33 cellular contexts compared by ENCODE assay signal in genomic region chr22:37072673-37073072, GRCh38. TPM values are rescaled to one million over a fixed set of nuclear protein-coding genes. Genes with fewer than 3 reads are reported as not detected.
"Had no signal": no experiment of that assay in that cellular context is flagged by ENCODE, and none has a peak within 500 bp of the region (broad histone marks: within the 10 kb centered on the region; RNA-seq: fewer than 3 reads in every experiment).

No MANE protein-coding gene starts in this region.

- H3K4me1 ChIP-seq: foreskin keratinocyte, gastrocnemius medialis had no signal

- DNase-seq: activated B cell treated with CpG ODN at 0.5 μM for 24 hours; activated CD4-positive, alpha-beta T cell treated with anti-CD3 and anti-CD28 coated beads for 48 hours; activated CD4-positive, alpha-beta T cell treated with anti-CD3 and anti-CD28 coated beads, Interleukin-2, amount 50 U/mL, for 1 hour; activated CD4-positive, alpha-beta T cell treated with anti-CD3 and anti-CD28 coated beads, Interleukin-2, amount 50 U/mL, for 48 hours; activated CD8-positive, alpha-beta memory T cell treated with anti-CD3 and anti-CD28 coated beads for 24 hours; activated CD8-positive, alpha-beta T cell treated with anti-CD3 and anti-CD28 coated beads for 36 hours; activated effector memory CD4-positive, alpha-beta T cell treated with Interleukin-2 at 50 U/mL for 16 hours; activated gamma-delta T cell treated with Interleukin-2 at 50 U/mL for 16 hours; activated naive CD4-positive, alpha-beta T cell treated with anti-CD3 and anti-CD28 coated beads, Interleukin-2, amount 50 U/mL, for 16 hours; activated naive CD4-positive, alpha-beta T cell treated with Interleukin-2 at 50 U/mL for 16 hours; activated T-cell treated with anti-CD3 and anti-CD28 coated beads, Interleukin-2, amount 50 U/mL, for 4 hours; amniotic stem cell; anterior cingulate cortex; brain microvascular endothelial cell; dorsolateral prefrontal cortex; effector memory CD4-positive, alpha-beta T cell; endodermal cell; erythroblast; foreskin keratinocyte; gastrocnemius medialis; glutamatergic neuron; heart left ventricle; T-helper 17 cell; T1000; WERI-Rb-1 had no signal

- FAIRE-seq: astrocyte had no signal

- H3K4me3 ChIP-seq: coronary artery, dorsolateral prefrontal cortex, esophagus muscularis mucosa, gastrocnemius medialis, heart left ventricle had no signal

- H3K36me3 ChIP-seq: brain microvascular endothelial cell, esophagus muscularis mucosa, gastrocnemius medialis, heart left ventricle, WERI-Rb-1 had no signal

- ATAC-seq: activated CD4-positive, CD25-positive, alpha-beta regulatory T cell treated with anti-CD3 and anti-CD28 coated beads, Interleukin-2, amount 50 U/mL, for 24 hours; activated CD8-positive, alpha-beta T cell treated with anti-CD3 and anti-CD28 coated beads for 36 hours; activated T-cell treated with anti-CD3 and anti-CD28 coated beads, Interleukin-2, amount 50 U/mL, for 4 hours; activated T-helper 17 cell treated with anti-CD3 and anti-CD28 coated beads, Interleukin-2, amount 50 U/mL, for 72 hours; foreskin keratinocyte; gastrocnemius medialis; heart left ventricle; T-helper 17 cell had no signal

- H3K27ac ChIP-seq: brain microvascular endothelial cell, coronary artery, dorsolateral prefrontal cortex, esophagus muscularis mucosa, foreskin keratinocyte, gastrocnemius medialis, heart left ventricle, WERI-Rb-1 had no signal

- H3K9me3 ChIP-seq: esophagus muscularis mucosa, gastrocnemius medialis, heart left ventricle had no signal

RNA-seq across cellular contexts. Expression of gene TMPRSS6, which starts 36.8 kb away (rescaled TPM):
- total RNA-seq: astrocyte, bronchial epithelial cell, cardiac septum, cerebellum, dorsolateral prefrontal cortex, esophagus muscularis mucosa, foreskin keratinocyte had no signal
- polyA plus RNA-seq: foreskin keratinocyte, heart left ventricle had no signal
